In the genomic region with DNA sequence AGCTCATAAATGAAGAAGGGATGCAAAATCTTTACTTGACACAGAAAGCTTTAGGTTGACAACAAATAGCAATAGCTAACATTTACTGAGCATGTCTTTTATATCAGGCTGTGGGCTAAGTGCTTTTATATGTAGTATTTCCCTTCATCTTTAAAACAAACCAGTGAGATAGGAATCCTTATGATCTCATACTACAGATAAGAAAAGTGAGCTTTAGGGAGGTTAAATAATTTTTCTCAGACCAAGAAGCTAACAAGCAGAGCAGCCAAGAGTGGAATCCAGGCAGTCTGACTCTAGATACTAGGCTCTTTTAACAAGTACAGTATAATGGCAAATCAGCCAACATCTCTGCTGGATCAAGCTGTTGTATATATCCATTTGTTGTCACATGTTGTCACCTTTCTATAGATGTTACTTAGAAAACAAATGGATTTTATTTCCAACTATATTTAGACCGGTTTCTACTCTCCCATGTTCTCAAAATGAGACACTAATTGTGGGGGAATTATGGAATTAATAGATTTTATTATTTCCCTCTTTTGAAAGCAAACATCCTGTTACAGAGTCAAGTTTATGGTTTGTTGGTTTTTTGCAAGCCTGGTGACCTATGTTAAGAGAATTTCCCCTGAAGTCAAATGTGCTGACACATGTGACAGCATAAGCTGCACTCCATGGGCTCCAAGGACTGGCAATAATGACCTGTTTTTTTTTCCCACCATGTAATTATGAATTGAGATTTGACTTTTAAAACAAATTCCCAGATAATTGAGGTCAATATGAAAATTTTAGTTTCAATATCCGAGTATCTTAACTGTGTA, we compare ENCODE assay signal across 20 cellular contexts.
DNase-seq lines count a peak whose midpoint lies in the region; ATAC-seq and TF ChIP-seq lines count a peak whose summit lies in the region.
"Had no signal": no experiment of that assay in that cellular context is flagged by ENCODE, and none has a peak within 500 bp of the region (broad histone marks: within the 10 kb centered on the region; RNA-seq: fewer than 3 reads in every experiment).

No MANE protein-coding gene starts in this region.

- peak overlapping the region; percentile 26 to 65 (median 50) for H3K27ac Mint-ChIP-seq in brain
- H3K27ac Mint-ChIP-seq: CD8-positive, alpha-beta T cell; immature natural killer cell; stimulated activated naive CD8-positive, alpha-beta T cell treated with anti-CD3 and anti-CD28 coated beads, Interleukin-15, amount 100 ng/mL, for 72 hours had no signal

- H3K4me1 Mint-ChIP-seq in brain: peaks cover 35% of the 10 kb centered on the region
- H3K4me1 Mint-ChIP-seq: nephron had no signal

- H3K27me3 Mint-ChIP-seq in brain: no peaks in the 10 kb centered on the region
- H3K27me3 Mint-ChIP-seq: stimulated activated naive CD8-positive, alpha-beta T cell treated with anti-CD3 and anti-CD28 coated beads, Interleukin-15, amount 100 ng/mL, for 72 hours had no signal

- no peak overlapping the region for H3K4me3 ChIP-seq in LNCaP clone FGC (ENCODE audit: low read depth, low read length)
- H3K4me3 ChIP-seq: adrenal gland, lung, prostate gland, uterus had no signal

- no peaks in the 10 kb centered on the region for H3K36me3 Mint-ChIP-seq in brain
- H3K36me3 Mint-ChIP-seq: CD8-positive, alpha-beta T cell; immature natural killer cell had no signal

- TF ChIP-seq CTCF in LNCaP clone FGC (IDR thresholded peaks at IDR 0.05; ENCODE audit: control insufficient read depth, extremely low read depth, insufficient read depth) (no peak), brain (conservative IDR thresholded peaks at IDR 0.05) (no peak)

- H3K9me3 Mint-ChIP-seq in brain: no peaks in the 10 kb centered on the region
- H3K9me3 Mint-ChIP-seq: CD8-positive, alpha-beta T cell; stimulated activated naive CD8-positive, alpha-beta T cell treated with anti-CD3 and anti-CD28 coated beads, Interleukin-15, amount 100 ng/mL, for 72 hours had no signal

- no peak for ATAC-seq in GM21786 (IDR thresholded peaks at IDR 0.05; ENCODE audit: unreplicated experiment)
- ATAC-seq: CD8-positive, alpha-beta T cell; stimulated activated naive CD8-positive, alpha-beta T cell treated with anti-CD3 and anti-CD28 coated beads, Interleukin-15, amount 100 ng/mL, for 72 hours had no signal

- H3K4me3 Mint-ChIP-seq in brain: no peak overlapping the region
- H3K4me3 Mint-ChIP-seq: CD8-positive, alpha-beta T cell; immature natural killer cell; nephron; stimulated activated naive CD8-positive, alpha-beta T cell treated with anti-CD3 and anti-CD28 coated beads, Interleukin-15, amount 100 ng/mL, for 72 hours had no signal

- DNase-seq in NCI-H748 (lab: John Stamatoyannopoulos, UW; ENCODE audit: unreplicated experiment) (peak; percentile 20), NCI-H748 treated with DMSO at 0.1 percent for 48 hours (lab: John Stamatoyannopoulos, UW) (no peak), LNCaP clone FGC (ENCODE audit: low read depth) (peak; percentile 74), renal cortical epithelial cell (ENCODE audit: low read depth) (peak; percentile 56), NCI-H2107 treated with DMSO at 0.1 percent for 48 hours (lab: John Stamatoyannopoulos, UW; ENCODE audit: unreplicated experiment) (no peak), ecto neural progenitor cell (ENCODE audit: low spot score) (no peak)
- DNase-seq: activated CD4-positive, alpha-beta T cell treated with anti-CD3 and anti-CD28 coated beads, Interleukin-2, amount 50 U/mL, for 48 hours; adrenal gland; CD8-positive, alpha-beta T cell; GOT3; immature natural killer cell; Karpas-422; OCI-M1; stimulated activated naive CD8-positive, alpha-beta T cell treated with anti-CD3 and anti-CD28 coated beads, Interleukin-15, amount 100 ng/mL, for 72 hours; uterus had no signal

Comparison
In these comparisons a context has a peak if more than half of its experiments do, and no peak if none do; other contexts are left out.
1. DNase-seq: peak in NCI-H748 (single experiment), LNCaP clone FGC (single experiment) and renal cortical epithelial cell (single experiment); none in NCI-H748 treated with DMSO at 0.1 percent for 48 hours (single experiment), NCI-H2107 treated with DMSO at 0.1 percent for 48 hours (single experiment) and ecto neural progenitor cell (single experiment).